In the genomic region with DNA sequence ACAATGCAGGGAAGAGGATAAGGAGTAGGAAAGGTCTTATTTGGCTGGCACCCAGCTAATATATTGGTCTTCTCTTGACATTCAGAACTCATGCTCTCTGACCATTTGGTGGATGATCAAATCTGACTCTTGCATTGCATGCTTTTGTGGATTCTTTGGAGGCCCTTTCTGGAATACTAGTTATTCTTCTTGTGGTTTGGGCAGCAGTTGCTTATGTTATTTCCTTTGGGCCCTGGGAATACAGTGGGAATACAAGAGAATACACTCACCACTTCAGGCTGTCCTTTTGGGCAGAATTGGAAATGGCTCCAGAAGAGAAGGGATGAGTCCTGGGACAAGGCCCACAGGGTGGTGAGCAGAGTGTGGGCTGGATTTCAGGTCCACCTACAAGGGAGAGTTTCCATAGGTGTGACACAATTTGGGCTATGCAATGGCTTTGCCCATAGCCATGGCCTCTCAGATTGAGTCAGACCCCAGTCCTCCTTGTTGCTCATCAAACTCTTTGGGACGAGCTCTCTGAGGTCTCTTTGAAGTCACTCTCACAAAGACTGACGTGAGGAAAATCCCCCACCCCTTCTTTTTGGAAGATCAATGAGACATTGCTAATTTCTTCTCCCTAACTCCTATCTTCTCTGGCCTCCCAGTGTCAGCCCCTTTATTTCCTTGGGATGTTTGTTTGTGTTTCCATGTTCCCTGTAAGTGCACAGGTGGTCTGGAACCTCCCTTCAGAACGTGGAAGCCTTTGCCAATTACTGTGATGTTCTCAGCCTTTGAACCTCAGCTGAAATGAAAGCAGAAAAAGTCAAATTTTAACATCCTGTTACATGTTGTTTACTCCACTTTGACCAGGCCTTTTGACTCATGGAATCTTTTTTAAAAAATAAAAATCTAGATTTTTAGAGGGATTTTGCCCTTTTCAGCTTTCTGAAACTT, we compare ENCODE assay signal across 1 cellular context.
TF ChIP-seq lines count a peak whose summit lies in the region.

No MANE protein-coding gene starts in this region.

TF ChIP-seq in SK-N-SH, 30 proteins besides CTCF, POLR2A, EP300 and RAD21 (continued from another document):
- TF ChIP-seq MEF2A (IDR thresholded peaks at IDR 0.05; ENCODE audit: borderline replicate concordance, low read depth), result no peak
- TF ChIP-seq FOSL2 (IDR thresholded peaks at IDR 0.05; ENCODE audit: borderline replicate concordance, low read depth), result no peak
- TF ChIP-seq, protein P1, sequence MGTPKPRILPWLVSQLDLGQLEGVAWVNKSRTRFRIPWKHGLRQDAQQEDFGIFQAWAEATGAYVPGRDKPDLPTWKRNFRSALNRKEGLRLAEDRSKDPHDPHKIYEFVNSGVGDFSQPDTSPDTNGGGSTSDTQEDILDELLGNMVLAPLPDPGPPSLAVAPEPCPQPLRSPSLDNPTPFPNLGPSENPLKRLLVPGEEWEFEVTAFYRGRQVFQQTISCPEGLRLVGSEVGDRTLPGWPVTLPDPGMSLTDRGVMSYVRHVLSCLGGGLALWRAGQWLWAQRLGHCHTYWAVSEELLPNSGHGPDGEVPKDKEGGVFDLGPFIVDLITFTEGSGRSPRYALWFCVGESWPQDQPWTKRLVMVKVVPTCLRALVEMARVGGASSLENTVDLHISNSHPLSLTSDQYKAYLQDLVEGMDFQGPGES (IDR thresholded peaks at IDR 0.05; ENCODE audit: low read depth, low read length), result no peak
